ENCODE assay signal across 8 cellular contexts in the genomic region with DNA sequence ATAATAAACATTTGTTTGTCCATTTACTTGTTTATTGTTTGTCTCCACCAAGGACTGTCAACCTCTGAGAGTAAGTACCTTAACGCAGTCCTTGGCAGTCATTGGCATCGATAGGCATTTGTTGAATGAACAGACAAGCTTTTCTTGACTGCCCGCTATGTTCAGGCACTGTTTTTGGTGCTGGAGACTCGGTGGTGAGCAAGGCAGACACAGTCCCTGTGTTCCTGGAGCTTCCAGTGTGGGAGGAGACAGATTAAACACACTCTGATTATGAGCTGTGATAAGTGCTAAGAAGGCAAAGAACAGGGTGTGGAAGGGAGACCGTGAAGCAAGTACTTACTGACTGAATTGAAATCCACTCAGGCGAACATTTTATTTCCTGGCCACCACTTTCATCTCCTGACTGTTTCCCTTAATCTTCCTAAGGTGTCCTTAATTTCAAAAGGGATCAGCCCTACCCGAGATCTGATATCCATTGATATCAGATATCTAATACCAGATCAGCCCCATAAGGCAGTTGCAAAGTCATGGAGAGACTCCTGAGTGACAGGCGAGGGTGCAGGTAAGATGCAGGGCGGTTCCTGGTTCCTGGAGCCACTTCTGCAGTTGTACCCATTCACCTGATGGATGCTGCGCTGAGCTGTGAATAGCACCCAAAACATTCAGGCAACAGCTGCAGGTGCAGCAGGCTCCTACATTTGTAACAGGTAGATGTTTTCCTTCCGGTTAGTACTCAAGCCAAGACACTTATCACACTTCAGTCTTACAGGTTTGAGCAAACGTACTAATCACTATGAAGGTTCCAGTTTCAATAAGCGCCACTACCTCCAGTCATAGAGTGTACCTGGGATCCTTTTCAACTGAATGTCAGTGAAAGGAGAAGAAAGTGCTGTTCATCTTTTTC. TPM values are rescaled to one million over a fixed set of nuclear protein-coding genes. Genes with fewer than 3 reads are reported as not detected.
DNase-seq lines count a peak whose midpoint lies in the region; ATAC-seq and TF ChIP-seq lines count a peak whose summit lies in the region.

No MANE protein-coding gene starts in this region.

- H2BK120ac ChIP-seq in mesendoderm (ENCODE audit: low read depth, low read length), result no peak overlapping the region

- H4K5ac ChIP-seq in mesendoderm (ENCODE audit: low read length), result no peak overlapping the region

- H3K36me3 Mint-ChIP-seq in activated CD4-positive, alpha-beta T cell treated with anti-CD3 and anti-CD28 coated beads for 36 hours (ENCODE audit: low read depth), result peaks cover 23% of the 10 kb centered on the region
- peaks cover 4% of the 10 kb centered on the region for H3K36me3 Mint-ChIP-seq in brain

- peak overlapping the region; percentile 99 for H3K9ac ChIP-seq in mesendoderm (ENCODE audit: low read length)

- H3K79me1 ChIP-seq in mesendoderm (ENCODE audit: low read length), result peaks cover 11% of the 10 kb centered on the region

- H3K27ac Mint-ChIP-seq in activated CD4-positive, alpha-beta T cell treated with anti-CD3 and anti-CD28 coated beads for 36 hours, result peak overlapping the region; percentile 96
- H3K27ac Mint-ChIP-seq in brain, result peak overlapping the region; percentile 61 to 92 (median 83)

- ATAC-seq in activated CD4-positive, alpha-beta T cell treated with anti-CD3 and anti-CD28 coated beads for 36 hours, result peak; percentile 62

- CTCF ChIA-PET in activated CD4-positive, alpha-beta T cell treated with anti-CD3 and anti-CD28 coated beads for 36 hours (lab: Charles Lee), result interaction anchor here (0.6 to 4.4 kb wide), 8 partner anchors 9 to 1798 kb away, joined by 3 to 24 read pairs (median 3); no protein-coding TSS in a partner anchor

- peak overlapping the region; percentile 96 for H3K4me3 Mint-ChIP-seq in activated CD4-positive, alpha-beta T cell treated with anti-CD3 and anti-CD28 coated beads for 36 hours
- peak overlapping the region; percentile 91 to 97 (median 92) for H3K4me3 Mint-ChIP-seq in brain

- no peak overlapping the region for H3K18ac ChIP-seq in mesendoderm (ENCODE audit: low read length)

- no peak overlapping the region for H3K4ac ChIP-seq in mesendoderm (ENCODE audit: low read depth, low read length)

- no peaks in the 10 kb centered on the region for H3K36me3 ChIP-seq in mesendoderm (ENCODE audit: control insufficient read depth, insufficient read depth, low read length)
- no peaks in the 10 kb centered on the region for H3K36me3 ChIP-seq in urinary bladder (ENCODE audit: insufficient read depth)

- H3K4me3 ChIP-seq in mesendoderm (ENCODE audit: low read length) (peak overlapping the region; percentile 96), urinary bladder (ENCODE audit: low read depth, low read length) (peak overlapping the region; percentile 92)

- no peak overlapping the region for H2BK15ac ChIP-seq in mesendoderm (replicated peaks; ENCODE audit: low read depth)

- H3K4me2 ChIP-seq in mesendoderm (ENCODE audit: low read length), result peak overlapping the region; percentile 83

- H3K27ac ChIP-seq in mesendoderm (ENCODE audit: low read depth, low read length) (no peak overlapping the region), urinary bladder (ENCODE audit: low read depth) (no peak overlapping the region)

- no CpG with 5 or more reads among the region's 13 CpGs for WGBS in mesendoderm (ENCODE audit: extremely low coverage, insufficient coverage, low lambda C conversion rate)
- 63% methylated on average over 13 of the region's 13 CpGs for WGBS in urinary bladder

- peaks cover 26% of the 10 kb centered on the region for H3K79me2 ChIP-seq in mesendoderm (ENCODE audit: control insufficient read depth, insufficient read depth, low read length)

- H3K4me1 Mint-ChIP-seq in activated CD4-positive, alpha-beta T cell treated with anti-CD3 and anti-CD28 coated beads for 36 hours, result peaks cover 46% of the 10 kb centered on the region
- peaks cover 36% of the 10 kb centered on the region for H3K4me1 Mint-ChIP-seq in brain

- intact Hi-C loops in activated CD4-positive, alpha-beta T cell treated with anti-CD3 and anti-CD28 coated beads for 36 hours (cut with DNase I, micrococcal nuclease), result loop anchor here (2.0 to 10.0 kb wide), 12 partner anchors 29 to 1207 kb away; a partner anchor contains a TSS

- no peak overlapping the region for H2BK5ac ChIP-seq in mesendoderm (ENCODE audit: low read length)

- no peaks in the 10 kb centered on the region for H3K9me3 Mint-ChIP-seq in activated CD4-positive, alpha-beta T cell treated with anti-CD3 and anti-CD28 coated beads for 36 hours (ENCODE audit: low read depth)
- no peaks in the 10 kb centered on the region for H3K9me3 Mint-ChIP-seq in brain

- no peaks in the 10 kb centered on the region for H3K27me3 ChIP-seq in mesendoderm (ENCODE audit: insufficient read depth, low read length, poor library complexity)

- no peak for TF ChIP-seq CTCF in brain (conservative IDR thresholded peaks at IDR 0.05)

- peaks cover 6% of the 10 kb centered on the region for H3K4me1 ChIP-seq in mesendoderm (ENCODE audit: control insufficient read depth, low read depth, low read length)
- no peaks in the 10 kb centered on the region for H3K4me1 ChIP-seq in urinary bladder (ENCODE audit: insufficient read depth)

- no peaks in the 10 kb centered on the region for H3K27me3 Mint-ChIP-seq in activated CD4-positive, alpha-beta T cell treated with anti-CD3 and anti-CD28 coated beads for 36 hours
- peaks cover 11% of the 10 kb centered on the region for H3K27me3 Mint-ChIP-seq in brain

- H4K8ac ChIP-seq in mesendoderm (ENCODE audit: low read depth, low read length), result no peak overlapping the region

- no peak overlapping the region for H3K23ac ChIP-seq in mesendoderm (ENCODE audit: low read length)

- peak overlapping the region; percentile 99 for H3K56ac ChIP-seq in mesendoderm (ENCODE audit: low read length)

- DNase-seq in activated CD4-positive, alpha-beta T cell treated with anti-CD3 and anti-CD28 coated beads for 36 hours, result peak; percentile 52
- DNase-seq in activated CD4-positive, alpha-beta T cell treated with anti-CD3 and anti-CD28 coated beads, Interleukin-2, amount 50 U/mL, for 4 hours, result no peak
- DNase-seq in NCI-H2029 (lab: John Stamatoyannopoulos, UW) (peak; percentile 56), mesendoderm (peak; percentile 34), A172 (ENCODE audit: low spot score) (no peak), NCI-H1436 (lab: John Stamatoyannopoulos, UW) (no peak)

- POLR2A ChIA-PET in activated CD4-positive, alpha-beta T cell treated with anti-CD3 and anti-CD28 coated beads for 36 hours (lab: Charles Lee), result interaction anchor here (0.6 to 2.9 kb wide), 10 partner anchors 10 to 637 kb away, joined by 3 to 24 read pairs (median 6); a partner anchor contains a TSS

- H2AK5ac ChIP-seq in mesendoderm (ENCODE audit: low read length), result no peak overlapping the region

RNA-seq across cellular contexts. Expression of a gene that starts 1.5 kb away (rescaled TPM):
- 10 to 100 TPM; 71.9 to 79.1 TPM for total RNA-seq in activated CD4-positive, alpha-beta T cell treated with anti-CD3 and anti-CD28 coated beads for 36 hours
- polyA plus RNA-seq in brain (ENCODE audit: insufficient read depth, low read depth, low replicate concordance), result 7.0 TPM
- 21.8 TPM for polyA plus RNA-seq in mesendoderm (2013, experiment 1 of 2)
- 24.5 TPM for polyA plus RNA-seq in mesendoderm (2013, experiment 2 of 2)
- 22.9 TPM for total RNA-seq in urinary bladder
- 6.8 TPM for polyA plus RNA-seq in urinary bladder
- 25.9 and 27.6 TPM in 2 replicates for total RNA-seq in A172 (2014; rRNA removed; shearing (Covaris generic))

RNA-seq across cellular contexts. Expression of a gene that starts 42.7 kb away (rescaled TPM):
- total RNA-seq in activated CD4-positive, alpha-beta T cell treated with anti-CD3 and anti-CD28 coated beads for 36 hours, result 1 to 10 TPM; 4.4 to 4.5 TPM
- polyA plus RNA-seq in brain (ENCODE audit: insufficient read depth, low read depth, low replicate concordance), result 7.5 TPM
- polyA plus RNA-seq in mesendoderm (2013, experiment 1 of 2), result 5.3 TPM
- 5.1 TPM for polyA plus RNA-seq in mesendoderm (2013, experiment 2 of 2)
- 11.8 TPM for total RNA-seq in urinary bladder
- polyA plus RNA-seq in urinary bladder, result 7.8 TPM
- total RNA-seq in A172 (2014; rRNA removed; shearing (Covaris generic)), result 22.8 and 22.9 TPM in 2 replicates

RNA-seq across cellular contexts. Expression of a gene that starts 48.5 kb away (rescaled TPM):
- total RNA-seq in activated CD4-positive, alpha-beta T cell treated with anti-CD3 and anti-CD28 coated beads for 36 hours, result under 1 TPM; 0.16 to 0.37 TPM
- polyA plus RNA-seq in brain (ENCODE audit: insufficient read depth, low read depth, low replicate concordance), result 0.75 TPM
- polyA plus RNA-seq in mesendoderm (2013, experiment 1 of 2), result 0.25 TPM
- 0.21 TPM for polyA plus RNA-seq in mesendoderm (2013, experiment 2 of 2)
- total RNA-seq in urinary bladder, result 0.90 TPM
- polyA plus RNA-seq in urinary bladder, result 0.14 TPM
- total RNA-seq in A172 (2014; rRNA removed; shearing (Covaris generic)), result 0.09 and 1.1 TPM in 2 replicates

Comparison
In these comparisons a context has a peak if more than half of its experiments do, and no peak if none do; other contexts are left out.
1. DNase-seq: peak in activated CD4-positive, alpha-beta T cell treated with anti-CD3 and anti-CD28 coated beads for 36 hours (single experiment), NCI-H2029 (single experiment) and mesendoderm (single experiment); none in activated CD4-positive, alpha-beta T cell treated with anti-CD3 and anti-CD28 coated beads, Interleukin-2, amount 50 U/mL, for 4 hours (0 of 2), A172 (single experiment) and NCI-H1436 (single experiment).